In the genomic region with DNA sequence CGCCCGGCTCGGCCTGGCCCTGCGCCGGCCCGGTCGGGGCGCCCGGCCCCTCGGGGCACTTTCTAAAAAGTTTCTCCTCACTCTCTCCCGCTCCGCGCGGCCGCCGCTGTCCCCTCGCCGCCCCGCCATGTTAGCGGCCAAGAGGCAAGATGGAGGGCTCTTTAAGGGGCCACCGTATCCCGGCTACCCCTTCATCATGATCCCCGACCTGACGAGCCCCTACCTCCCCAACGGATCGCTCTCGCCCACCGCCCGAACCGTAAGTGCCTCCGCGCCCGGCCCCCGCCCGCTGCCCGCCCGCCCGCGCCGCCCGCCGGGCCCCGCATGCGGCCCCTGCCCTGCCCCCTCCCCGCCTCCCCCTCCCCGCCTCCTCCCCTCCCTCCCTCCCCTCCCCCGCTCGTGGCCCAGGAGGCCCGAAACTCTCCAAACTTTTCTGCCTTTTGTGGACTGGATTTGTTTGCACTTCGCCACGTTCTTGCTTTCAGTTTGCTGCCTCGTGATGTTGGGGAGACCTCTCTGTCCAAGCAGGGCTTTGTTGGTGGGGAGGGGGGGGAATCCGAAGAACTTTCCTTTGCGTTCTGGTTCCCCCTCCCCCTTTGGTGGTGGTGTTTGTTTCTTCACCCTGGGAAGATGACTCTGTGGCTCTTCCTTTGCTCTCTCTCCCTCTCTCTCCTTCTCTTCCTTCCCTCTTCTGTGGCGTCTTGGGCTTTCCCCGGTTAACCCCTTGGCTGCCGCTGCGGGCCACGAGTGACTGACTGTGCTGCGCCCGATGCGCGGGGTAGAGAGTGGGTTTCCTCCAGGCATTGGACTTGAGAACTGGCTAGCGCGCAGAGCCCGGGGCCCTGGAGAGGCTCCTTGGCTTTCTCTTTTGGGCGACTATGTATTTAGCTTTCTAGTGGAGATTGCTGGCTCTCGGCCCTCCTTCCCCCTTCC, we compare ENCODE assay signal across 1 cellular context.
TF ChIP-seq lines count a peak whose summit lies in the region.

No MANE protein-coding gene starts in this region.

TF ChIP-seq in HepG2, 621 proteins besides CTCF, POLR2A, EP300 and RAD21 (continued from another document and continues in another):
- TF ChIP-seq ZHX2 (IDR thresholded peaks at IDR 0.05; ENCODE audit: low read depth) (no peak), ZHX2 (CRISPR knock-in tag; IDR thresholded peaks at IDR 0.05; ENCODE audit: borderline replicate concordance) (peak; percentile 71; the same call in 1 of the 2 replicates), ZSCAN31 (CRISPR knock-in tag; IDR thresholded peaks at IDR 0.05; ENCODE audit: low read depth) (no peak), TARDBP (CRISPR knock-in tag; IDR thresholded peaks at IDR 0.05) (no peak), YY1 (IDR thresholded peaks at IDR 0.05; ENCODE audit: insufficient read depth, insufficient replicate concordance, low read depth, low read length) (peak; percentile 81), EEA1 (CRISPR knock-in tag; IDR thresholded peaks at IDR 0.05; ENCODE audit: borderline replicate concordance) (0 out of 2 replicates have a peak, but pooled peaks have one; percentile 8), ZNF773 (CRISPR knock-in tag; IDR thresholded peaks at IDR 0.05; ENCODE audit: borderline replicate concordance) (no peak), ZNF646 (CRISPR knock-in tag; IDR thresholded peaks at IDR 0.05) (no peak), CREB1 (IDR thresholded peaks at IDR 0.05) (no peak), CREB1 (CRISPR knock-in tag; IDR thresholded peaks at IDR 0.05) (no peak), PCBP1 (IDR thresholded peaks at IDR 0.05; ENCODE audit: borderline replicate concordance, low read depth, low read length) (no peak), ZNF451 (CRISPR knock-in tag; IDR thresholded peaks at IDR 0.05) (no peak), RBFOX2 (IDR thresholded peaks at IDR 0.05; ENCODE audit: low read depth, low read length) (peak; percentile 71; the same call in 1 of the 2 replicates), ARID4A (CRISPR knock-in tag; IDR thresholded peaks at IDR 0.05; ENCODE audit: borderline replicate concordance) (peak; percentile 56; the same call in 1 of the 2 replicates), ZNF34 (CRISPR knock-in tag; IDR thresholded peaks at IDR 0.05; ENCODE audit: borderline replicate concordance) (no peak), ZNF263 (CRISPR knock-in tag; IDR thresholded peaks at IDR 0.05) (no peak; the same call in 1 of the 2 replicates), RAD51 (IDR thresholded peaks at IDR 0.05; ENCODE audit: borderline replicate concordance) (no peak), ZNF761 (CRISPR knock-in tag; conservative IDR thresholded peaks at IDR 0.05) (0 out of 2 replicates have a peak, but pooled peaks have one; percentile 52), MBD4 (IDR thresholded peaks at IDR 0.05; ENCODE audit: borderline replicate concordance, low read length) (no peak), ISL2 (CRISPR knock-in tag; IDR thresholded peaks at IDR 0.05) (no peak), ZNF75D (CRISPR knock-in tag; IDR thresholded peaks at IDR 0.05; ENCODE audit: borderline replicate concordance) (0 out of 2 replicates have a peak, but pooled peaks have one; percentile 36), RFX1 (IDR thresholded peaks at IDR 0.05) (no peak), IKZF4 (CRISPR knock-in tag; IDR thresholded peaks at IDR 0.05; ENCODE audit: borderline replicate concordance, low read depth, not compliant biosample characterization) (peak; percentile 50), ZNF552 (CRISPR knock-in tag; IDR thresholded peaks at IDR 0.05; ENCODE audit: borderline replicate concordance) (no peak), PITX1 (CRISPR knock-in tag; IDR thresholded peaks at IDR 0.05) (no peak; the same call in 1 of the 2 replicates), HCFC1 (IDR thresholded peaks at IDR 0.05; ENCODE audit: low read depth, low read length) (no peak), ZSCAN21 (CRISPR knock-in tag; IDR thresholded peaks at IDR 0.05; ENCODE audit: borderline replicate concordance) (no peak), JUND (CRISPR knock-in tag; IDR thresholded peaks at IDR 0.05) (no peak)
- TF ChIP-seq, protein P1, sequence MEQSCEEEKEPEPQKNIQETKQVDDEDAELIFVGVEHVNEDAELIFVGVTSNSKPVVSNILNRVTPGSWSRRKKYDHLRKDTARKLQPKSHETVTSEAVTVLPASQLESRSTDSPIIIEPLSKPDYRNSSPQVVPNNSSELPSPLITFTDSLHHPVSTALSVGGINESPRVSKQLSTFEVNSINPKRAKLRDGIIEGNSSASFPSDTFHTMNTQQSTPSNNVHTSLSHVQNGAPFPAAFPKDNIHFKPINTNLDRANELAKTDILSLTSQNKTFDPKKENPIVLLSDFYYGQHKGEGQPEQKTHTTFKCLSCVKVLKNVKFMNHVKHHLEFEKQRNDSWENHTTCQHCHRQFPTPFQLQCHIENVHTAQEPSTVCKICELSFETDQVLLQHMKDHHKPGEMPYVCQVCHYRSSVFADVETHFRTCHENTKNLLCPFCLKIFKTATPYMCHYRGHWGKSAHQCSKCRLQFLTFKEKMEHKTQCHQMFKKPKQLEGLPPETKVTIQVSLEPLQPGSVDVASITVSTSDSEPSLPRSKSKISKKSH (CRISPR knock-in tag; IDR thresholded peaks at IDR 0.05; ENCODE audit: borderline replicate concordance) = no peak
- TF ChIP-seq, protein P2, sequence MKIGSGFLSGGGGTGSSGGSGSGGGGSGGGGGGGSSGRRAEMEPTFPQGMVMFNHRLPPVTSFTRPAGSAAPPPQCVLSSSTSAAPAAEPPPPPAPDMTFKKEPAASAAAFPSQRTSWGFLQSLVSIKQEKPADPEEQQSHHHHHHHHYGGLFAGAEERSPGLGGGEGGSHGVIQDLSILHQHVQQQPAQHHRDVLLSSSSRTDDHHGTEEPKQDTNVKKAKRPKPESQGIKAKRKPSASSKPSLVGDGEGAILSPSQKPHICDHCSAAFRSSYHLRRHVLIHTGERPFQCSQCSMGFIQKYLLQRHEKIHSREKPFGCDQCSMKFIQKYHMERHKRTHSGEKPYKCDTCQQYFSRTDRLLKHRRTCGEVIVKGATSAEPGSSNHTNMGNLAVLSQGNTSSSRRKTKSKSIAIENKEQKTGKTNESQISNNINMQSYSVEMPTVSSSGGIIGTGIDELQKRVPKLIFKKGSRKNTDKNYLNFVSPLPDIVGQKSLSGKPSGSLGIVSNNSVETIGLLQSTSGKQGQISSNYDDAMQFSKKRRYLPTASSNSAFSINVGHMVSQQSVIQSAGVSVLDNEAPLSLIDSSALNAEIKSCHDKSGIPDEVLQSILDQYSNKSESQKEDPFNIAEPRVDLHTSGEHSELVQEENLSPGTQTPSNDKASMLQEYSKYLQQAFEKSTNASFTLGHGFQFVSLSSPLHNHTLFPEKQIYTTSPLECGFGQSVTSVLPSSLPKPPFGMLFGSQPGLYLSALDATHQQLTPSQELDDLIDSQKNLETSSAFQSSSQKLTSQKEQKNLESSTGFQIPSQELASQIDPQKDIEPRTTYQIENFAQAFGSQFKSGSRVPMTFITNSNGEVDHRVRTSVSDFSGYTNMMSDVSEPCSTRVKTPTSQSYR (CRISPR knock-in tag; IDR thresholded peaks at IDR 0.05; ENCODE audit: borderline replicate concordance) = peak; percentile 58; the same call in 1 of the 2 replicates
